Comparison of ENCODE assay signal across 7 cellular contexts in the genomic region with DNA sequence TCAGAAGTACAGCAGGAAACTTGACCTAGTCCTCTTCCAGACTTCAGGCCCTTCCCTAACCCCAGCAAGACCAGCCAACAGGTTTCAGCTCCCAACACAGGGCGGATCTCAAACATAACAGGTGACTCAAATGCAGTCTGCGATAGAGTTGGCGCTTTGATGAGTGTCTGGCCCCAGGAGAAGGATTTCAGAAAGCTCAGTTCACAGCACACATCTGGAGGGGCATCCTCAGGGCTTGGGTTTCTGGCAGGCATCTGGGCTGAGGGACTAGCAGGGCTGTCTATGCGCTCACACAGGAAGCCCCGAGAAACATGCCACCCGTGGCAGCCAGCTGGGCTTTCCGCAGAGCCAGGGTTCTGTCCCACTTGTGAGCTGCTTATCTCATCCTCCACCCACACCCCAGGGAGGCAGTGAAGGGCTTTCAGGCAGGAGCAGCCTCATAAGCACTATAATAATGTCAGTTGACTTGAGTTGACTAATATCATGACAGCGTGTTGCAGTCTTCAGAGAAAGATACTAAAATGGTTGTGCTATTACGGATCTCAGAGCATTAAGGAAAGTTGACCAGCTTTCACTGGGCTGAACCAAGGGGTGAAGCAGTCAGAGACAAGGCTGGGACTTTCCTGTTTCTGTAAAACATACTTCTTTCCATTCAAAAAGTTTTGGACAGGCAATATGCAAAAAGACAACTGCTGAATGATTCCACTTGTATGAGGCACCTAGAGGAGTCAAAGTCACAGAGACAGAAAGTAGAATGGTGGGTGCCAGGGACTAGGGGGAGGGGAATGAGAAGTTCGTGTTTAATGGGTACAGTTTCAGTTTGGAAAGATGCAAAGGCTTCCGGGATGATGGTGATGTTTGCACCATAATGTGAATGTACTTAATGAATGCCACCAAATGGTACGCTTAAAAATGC.
DNase-seq lines count a peak whose midpoint lies in the region; ATAC-seq and TF ChIP-seq lines count a peak whose summit lies in the region.

No MANE protein-coding gene starts in this region.

- no peaks in the 10 kb centered on the region for H3K79me2 ChIP-seq in GM23248 (ENCODE audit: insufficient read depth)

- in situ Hi-C loops in GM23248 (cut with MboI), result no loop called here

- no peaks in the 10 kb centered on the region for H3F3A ChIP-seq in GM23248 (ENCODE audit: insufficient read depth)

- whole genome bisulfite sequencing in GM23248 (ENCODE audit: low coverage in 1 of 2, low lambda C conversion rate in 2 of 2, missing lambda C conversion rate in 2 of 2), 2 experiments, result 82 to 85% methylated on average over 12 of the region's 12 CpGs

- peak overlapping the region; percentile 94 for H3K27ac Mint-ChIP-seq in activated CD4-positive, alpha-beta T cell treated with anti-CD3 and anti-CD28 coated beads, Interleukin-2, amount 10 ng/mL, durations not matched to agents 24 days and 14 days

- H3K4me3 ChIP-seq in fibroblast of the aortic adventitia (ENCODE audit: low read depth, low read length) (no peak overlapping the region), GM23248 (no peak overlapping the region), vagina (no peak overlapping the region)

- H3K9me3 Mint-ChIP-seq in activated CD4-positive, alpha-beta T cell treated with anti-CD3 and anti-CD28 coated beads, Interleukin-2, amount 10 ng/mL, durations not matched to agents 24 days and 14 days, result no peaks in the 10 kb centered on the region

- no peak overlapping the region for H2AFZ ChIP-seq in GM23248

- ATAC-seq in HG03095 (IDR thresholded peaks at IDR 0.05; ENCODE audit: unreplicated experiment), result peak; percentile 64

- intact Hi-C loops in activated CD4-positive, alpha-beta T cell treated with anti-CD3 and anti-CD28 coated beads, Interleukin-2, amount 10 ng/mL, durations not matched to agents 24 days and 14 days (cut with micrococcal nuclease), result loop anchor here (1.0 to 2.0 kb wide), 16 partner anchors 33 to 342 kb away; no protein-coding TSS in a partner anchor
- intact Hi-C loops in vagina (cut with DNase I), result loop anchor here (1.0 kb wide), 1 partner anchor 14 kb away; no protein-coding TSS in a partner anchor

- H3K9me2 ChIP-seq in GM23248 (ENCODE audit: insufficient read depth), result no peaks in the 10 kb centered on the region

- H3K27me3 Mint-ChIP-seq in activated CD4-positive, alpha-beta T cell treated with anti-CD3 and anti-CD28 coated beads, Interleukin-2, amount 10 ng/mL, durations not matched to agents 24 days and 14 days, result no peaks in the 10 kb centered on the region

- H3K4me3 Mint-ChIP-seq in activated CD4-positive, alpha-beta T cell treated with anti-CD3 and anti-CD28 coated beads, Interleukin-2, amount 10 ng/mL, durations not matched to agents 24 days and 14 days, result peak overlapping the region; percentile 74

- H3K4me1 Mint-ChIP-seq in activated CD4-positive, alpha-beta T cell treated with anti-CD3 and anti-CD28 coated beads, Interleukin-2, amount 10 ng/mL, durations not matched to agents 24 days and 14 days, result peaks cover 84% of the 10 kb centered on the region

- H3K36me3 Mint-ChIP-seq in activated CD4-positive, alpha-beta T cell treated with anti-CD3 and anti-CD28 coated beads, Interleukin-2, amount 10 ng/mL, durations not matched to agents 24 days and 14 days (ENCODE audit: low read depth), result no peaks in the 10 kb centered on the region

- H3K27ac ChIP-seq in GM23248, result no peak overlapping the region
- no peak overlapping the region for H3K27ac ChIP-seq in vagina

- H3K4me2 ChIP-seq in GM23248 (ENCODE audit: unreplicated experiment), result no peak overlapping the region

- no peak overlapping the region for H3K9ac ChIP-seq in GM23248

- H3K27me3 ChIP-seq in GM23248 (replicated peaks; ENCODE audit: insufficient read depth) (no peaks in the 10 kb centered on the region), vagina (no peaks in the 10 kb centered on the region)

- no peak for TF ChIP-seq POLR2A in vagina (IDR thresholded peaks at IDR 0.05)

- H3K4me1 ChIP-seq in GM23248 (ENCODE audit: insufficient read depth) (peaks cover 8% of the 10 kb centered on the region), vagina (peaks cover 7% of the 10 kb centered on the region)

- no peaks in the 10 kb centered on the region for H3K36me3 ChIP-seq in GM23248 (ENCODE audit: low read depth)
- no peaks in the 10 kb centered on the region for H3K36me3 ChIP-seq in vagina

- H3K9me3 ChIP-seq in GM23248 (ENCODE audit: low read depth) (no peaks in the 10 kb centered on the region), vagina (no peaks in the 10 kb centered on the region)

- DNase-seq in GM19238 (ENCODE audit: insufficient read length, low spot score), result peak; percentile 46
- peak; percentile 89 for DNase-seq in activated CD4-positive, alpha-beta T cell treated with anti-CD3 and anti-CD28 coated beads, Interleukin-2, amount 10 ng/mL, durations not matched to agents 24 days and 14 days
- peak; percentile 31 for DNase-seq in fibroblast of the aortic adventitia (ENCODE audit: low read depth)
- DNase-seq in stimulated activated CD8-positive, alpha-beta memory T cell treated with anti-CD3 and anti-CD28 coated beads, Interleukin-15, amount 100 ng/mL, for 24 hours (ENCODE audit: low read depth), result peak; percentile 33
- DNase-seq in GM23248, result no peak
- no peak for DNase-seq in vagina (ENCODE audit: extremely low spot score in 2 of 2)

- H4K20me1 ChIP-seq in GM23248 (ENCODE audit: insufficient read depth), result no peaks in the 10 kb centered on the region

- TF ChIP-seq CTCF in fibroblast of the aortic adventitia (IDR thresholded peaks at IDR 0.05; ENCODE audit: insufficient read depth, low read length) (no peak), vagina (IDR thresholded peaks at IDR 0.05) (no peak)

Comparison
In these comparisons a context has a peak if more than half of its experiments do, and no peak if none do; other contexts are left out.
1. DNase-seq: peak in GM19238 (single experiment), activated CD4-positive, alpha-beta T cell treated with anti-CD3 and anti-CD28 coated beads, Interleukin-2, amount 10 ng/mL, durations not matched to agents 24 days and 14 days (single experiment), fibroblast of the aortic adventitia (single experiment) and stimulated activated CD8-positive, alpha-beta memory T cell treated with anti-CD3 and anti-CD28 coated beads, Interleukin-15, amount 100 ng/mL, for 24 hours (single experiment); none in GM23248 (single experiment) and vagina (0 of 2).